In genomic region chr1:163875214-163875926, GRCh38 we compare ENCODE assay signal across 7 cellular contexts.
DNase-seq lines count a peak whose midpoint lies in the region; TF ChIP-seq lines count a peak whose summit lies in the region.

No MANE protein-coding gene starts in this region.

- no peak for TF ChIP-seq EP300 in transverse colon (IDR thresholded peaks at IDR 0.05; ENCODE audit: low read depth)

- H3K9me2 ChIP-seq in hepatocyte (replicated peaks; ENCODE audit: insufficient read depth) = no peaks in the 10 kb centered on the region

- H3K4me3 ChIP-seq in astrocyte of the cerebellum (ENCODE audit: low read depth, low read length) = no peak overlapping the region
- H3K4me3 ChIP-seq in hepatocyte = no peak overlapping the region
- no peak overlapping the region for H3K4me3 ChIP-seq in transverse colon

- H3K27me3 ChIP-seq in hepatocyte (no peaks in the 10 kb centered on the region), transverse colon (no peaks in the 10 kb centered on the region)

- peak overlapping the region; percentile 42 for H3K4me2 ChIP-seq in hepatocyte

- H3K79me2 ChIP-seq in hepatocyte = no peaks in the 10 kb centered on the region

- H3K9me3 ChIP-seq in hepatocyte (ENCODE audit: low read depth) (no peaks in the 10 kb centered on the region), transverse colon (no peaks in the 10 kb centered on the region)

- DNase-seq in HT1080 (ENCODE audit: low read depth) (peak; percentile 42), astrocyte of the cerebellum (ENCODE audit: low read depth) (peak; percentile 26), hepatocyte (ENCODE audit: low spot score) (peak; percentile 20), transverse colon (peak; percentile 18), NCI-H2029 treated with DMSO at 0.1 percent for 48 hours (lab: John Stamatoyannopoulos, UW) (no peak), SW 1271 (lab: John Stamatoyannopoulos, UW) (no peak)
- no peak for DNase-seq in stimulated activated CD4-positive, alpha-beta T cell treated with anti-CD3 and anti-CD28 coated beads, Interleukin-4, amount 100 ng/mL, for 1 hour

- 62% methylated on average over 10 of the region's 10 CpGs for WGBS in hepatocyte (ENCODE audit: low lambda C conversion rate, missing lambda C conversion rate)
- WGBS in transverse colon (ENCODE audit: low coverage in 1 of 2), 2 donors = 60 to 73% methylated on average over 8 to 10 of the region's 10 CpGs

- H3K4me1 ChIP-seq in hepatocyte (ENCODE audit: insufficient read depth) (no peaks in the 10 kb centered on the region), transverse colon (no peaks in the 10 kb centered on the region)

- intact Hi-C loops in transverse colon (cut with DNase I; ENCODE audit: low total_unique reads) = no loop called here

- TF ChIP-seq POLR2A in transverse colon (IDR thresholded peaks at IDR 0.05) = no peak

- H3K36me3 ChIP-seq in hepatocyte (replicated peaks; ENCODE audit: insufficient read depth, low read depth) = no peaks in the 10 kb centered on the region
- no peaks in the 10 kb centered on the region for H3K36me3 ChIP-seq in transverse colon

- no peaks in the 10 kb centered on the region for H4K20me1 ChIP-seq in hepatocyte (ENCODE audit: insufficient read depth, poor library complexity, severe bottlenecking)

- H3K27ac ChIP-seq in hepatocyte = peak overlapping the region; percentile 34
- H3K27ac ChIP-seq in transverse colon = peak overlapping the region; percentile 34 to 67 (median 46)

- H2AFZ ChIP-seq in hepatocyte = peak overlapping the region; percentile 21

- TF ChIP-seq CTCF in astrocyte of the cerebellum (IDR thresholded peaks at IDR 0.05; ENCODE audit: low read depth, low read length, missing control alignments) (no peak), hepatocyte (IDR thresholded peaks at IDR 0.05; ENCODE audit: poor library complexity) (no peak), transverse colon (IDR thresholded peaks at IDR 0.05) (no peak)

- in situ Hi-C loops in astrocyte of the cerebellum (cut with HindIII; ENCODE audit: low sequenced_read_pairs) = no loop called here
- in situ Hi-C loops in transverse colon (cut with MboI; ENCODE audit: low pct_ligation_motif_present in 1 of 4, low pct_unique_long_range_greater_than_20kb in 1 of 4, low sequenced_read_pairs in 3 of 4) = no loop called here

Comparison
In these comparisons a context has a peak if more than half of its experiments do, and no peak if none do; other contexts are left out.
1. DNase-seq: peak in HT1080 (single experiment), astrocyte of the cerebellum (single experiment), hepatocyte (single experiment) and transverse colon (single experiment); none in stimulated activated CD4-positive, alpha-beta T cell treated with anti-CD3 and anti-CD28 coated beads, Interleukin-4, amount 100 ng/mL, for 1 hour (single experiment), NCI-H2029 treated with DMSO at 0.1 percent for 48 hours (single experiment) and SW 1271 (0 of 2).